ENCODE assay signal across 11 cellular contexts in genomic region chr14:55233591-55233990, GRCh38.
"Had no signal": no experiment of that assay in that cellular context is flagged by ENCODE, and none has a peak within 500 bp of the region (broad histone marks: within the 10 kb centered on the region; RNA-seq: fewer than 3 reads in every experiment).

No MANE protein-coding gene starts in this region.

- H3K27ac ChIP-seq: GM23248 had no signal

- DNase-seq: GM23248, GOT3, H7, H9, HCEC 1CT, HFFc6 had no signal

- H3K36me3 ChIP-seq: HAP-1 had no signal

- H3K4me3 ChIP-seq: GM23248, GM23338, HAP-1 had no signal

- FAIRE-seq: H1, H54 had no signal

- H3K4me1 ChIP-seq: HAP-1 had no signal

- ATAC-seq: GM23338, HCT116 had no signal
